Comparison of ENCODE assay signal across 8 cellular contexts in the genomic region with DNA sequence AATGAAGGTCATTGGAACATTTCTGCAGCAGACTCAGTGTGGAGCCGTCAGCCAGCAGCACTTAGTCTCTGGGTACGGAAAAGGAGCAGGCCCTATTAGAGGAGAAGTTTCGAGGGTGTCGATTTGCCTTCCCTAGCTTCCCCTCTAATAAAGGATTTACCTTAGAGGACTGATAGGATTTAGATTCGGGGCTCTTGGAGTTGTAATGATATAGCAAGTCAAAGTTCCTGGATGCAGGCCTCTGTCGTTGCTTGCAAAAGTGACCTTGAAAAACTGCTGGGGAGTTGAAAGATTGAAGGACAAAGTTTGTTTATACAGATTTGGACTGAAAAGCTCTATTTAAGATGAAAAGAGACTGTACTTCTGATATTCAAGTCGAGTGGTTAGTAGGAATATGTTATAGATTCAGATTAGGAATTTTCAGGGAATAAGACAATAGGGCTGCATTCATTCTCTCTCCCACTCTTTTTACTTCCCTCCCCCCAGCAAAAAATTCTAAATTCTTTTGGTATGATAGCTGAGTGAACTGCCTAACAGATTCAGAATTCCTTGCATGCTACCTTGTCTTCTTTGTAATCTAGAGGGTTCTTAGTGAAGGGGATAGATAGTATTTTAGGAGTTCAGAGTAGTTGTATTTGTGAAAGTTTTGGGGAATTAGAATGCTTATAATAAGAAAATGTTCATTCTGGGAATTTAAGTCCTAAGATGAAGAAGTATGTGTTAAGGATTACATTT. TPM values are rescaled to one million over a fixed set of nuclear protein-coding genes. Genes with fewer than 3 reads are reported as not detected.
DNase-seq lines count a peak whose midpoint lies in the region; ATAC-seq, FAIRE-seq and TF ChIP-seq lines count a peak whose summit lies in the region.

No MANE protein-coding gene starts in this region.

- DNase-seq in Calu3, result no peak
- peak; percentile 20 for DNase-seq in RWPE1 (ENCODE audit: low spot score)
- DNase-seq in fibroblast of pulmonary artery (ENCODE audit: low read depth), result peak; percentile 19
- no peak for DNase-seq in pancreas
- no peak for DNase-seq in erythroblast (lab: John Stamatoyannopoulos, UW)
- no peak for DNase-seq in NCI-H1694 treated with DMSO at 0.1 percent for 48 hours (lab: John Stamatoyannopoulos, UW)
- no peak for DNase-seq in COR-L47 (lab: John Stamatoyannopoulos, UW)
- DNase-seq in H54 (ENCODE audit: insufficient read length, low spot score), result no peak

- no peaks in the 10 kb centered on the region for H3K27me3 ChIP-seq in pancreas

- H3K27me3 Mint-ChIP-seq in Calu3 (ENCODE audit: unreplicated experiment), result no peaks in the 10 kb centered on the region

- peak overlapping the region; percentile 69 for H3K27ac Mint-ChIP-seq in Calu3 (ENCODE audit: unreplicated experiment)

- H3K27ac ChIP-seq in RWPE1 (no peak overlapping the region), pancreas (peak overlapping the region in 2 of 4 donors; percentile 60 to 82)

- H3K9me3 Mint-ChIP-seq in Calu3 (ENCODE audit: low read depth, unreplicated experiment), result no peaks in the 10 kb centered on the region

- H3K4me3 ChIP-seq in fibroblast of pulmonary artery (replicated peaks; ENCODE audit: low read depth, low read length), result peak overlapping the region; percentile 69
- peak overlapping the region in 2 of 4 donors; percentile 41 to 48 for H3K4me3 ChIP-seq in pancreas

- POLR2A ChIA-PET in RWPE1 (lab: Yijun Ruan, JAX; ENCODE audit: low non-redundant PET), result interaction anchor here (1.0 kb wide), 1 partner anchor 20 kb away, joined by 3 read pairs; a partner anchor contains a TSS

- H3K36me3 Mint-ChIP-seq in Calu3 (ENCODE audit: insufficient read depth, unreplicated experiment), result peaks cover 30% of the 10 kb centered on the region

- no TSS peak for BruUV-seq in Calu3 (replicated peaks; lab: Mats Ljungman, UMichigan)

- peak in 3 of 4 donors; percentile 9 to 20 (median 13) for ATAC-seq in pancreas

- H3K4me1 Mint-ChIP-seq in Calu3 (ENCODE audit: low read depth, unreplicated experiment), result peaks cover 36% of the 10 kb centered on the region

- H3K9me3 ChIP-seq in pancreas, result no peaks in the 10 kb centered on the region

- H3K4me1 ChIP-seq in pancreas, result peaks cover 32 to 67% (median 38%) of the 10 kb centered on the region in 3 donors

- intact Hi-C loops in Calu3 (cut with micrococcal nuclease; ENCODE audit: unreplicated experiment) (no loop called here), pancreas (cut with DNase I) (no loop called here)

- TF ChIP-seq CTCF in Calu3 (IDR thresholded peaks at IDR 0.05; ENCODE audit: unreplicated experiment), result no peak
- TF ChIP-seq CTCF in RWPE1 (conservative IDR thresholded peaks at IDR 0.05; ENCODE audit: low read depth), result no peak
- no peak for TF ChIP-seq CTCF in fibroblast of pulmonary artery (IDR thresholded peaks at IDR 0.05; ENCODE audit: low read length, missing control alignments)
- no peak for TF ChIP-seq CTCF in pancreas (IDR thresholded peaks at IDR 0.05)

- 1 to 5% methylated on average over 7 of the region's 7 CpGs for WGBS in pancreas, 2 donors

- TF ChIP-seq POLR2A in erythroblast (IDR thresholded peaks at IDR 0.05; ENCODE audit: low read length), result no peak
- no peak for TF ChIP-seq POLR2A in H54 (IDR thresholded peaks at IDR 0.05; ENCODE audit: low read depth, low read length)

- no peaks in the 10 kb centered on the region for H3K36me3 ChIP-seq in pancreas

- CTCF ChIA-PET in Calu3 (lab: Charles Lee) (interaction anchor here (1.8 kb wide), 1 partner anchor 19 kb away, joined by 3 read pairs; no protein-coding TSS in a partner anchor), RWPE1 (lab: Yijun Ruan, JAX) (interaction anchor here (0.6 kb wide), 1 partner anchor 192 kb away, joined by 3 read pairs; no protein-coding TSS in a partner anchor)

- no peak for FAIRE-seq in pancreas (lab: Jason Lieb, UNC)
- FAIRE-seq in H54 (lab: Jason Lieb, UNC), result no peak

- peak overlapping the region; percentile 86 for H3K4me3 Mint-ChIP-seq in Calu3 (ENCODE audit: low read depth, unreplicated experiment)

RNA-seq across cellular contexts. Expression of a gene that starts 19.2 kb away (rescaled TPM):
- total RNA-seq in Calu3 (2022) (65.5 and 66.0 TPM in 2 replicates), pancreas (10 to 100 TPM; 23.0 to 39.6 (median 28.2) TPM)
- 10 to 100 TPM; 21.3 to 33.8 TPM for polyA plus RNA-seq in pancreas

RNA-seq across cellular contexts. Expression of a gene that starts 45.3 kb away (rescaled TPM):
- total RNA-seq in Calu3 (2022), result 0.81 and 1.3 TPM in 2 replicates
- total RNA-seq in pancreas, result 1 to 10 TPM in 1 of 6 donors, under 1 TPM in 5; 0.55 to 2.7 (median 0.77) TPM
- under 1 TPM; 0.49 to 0.54 TPM for polyA plus RNA-seq in pancreas

Comparison
In these comparisons a context has a peak if more than half of its experiments do, and no peak if none do; other contexts are left out.
1. DNase-seq: peak in RWPE1 (single experiment) and fibroblast of pulmonary artery (single experiment); none in Calu3 (single experiment), pancreas (0 of 6), erythroblast (0 of 2), NCI-H1694 treated with DMSO at 0.1 percent for 48 hours (single experiment), COR-L47 (single experiment) and H54 (single experiment).